ENCODE assay signal across 28 cellular contexts in the genomic region with DNA sequence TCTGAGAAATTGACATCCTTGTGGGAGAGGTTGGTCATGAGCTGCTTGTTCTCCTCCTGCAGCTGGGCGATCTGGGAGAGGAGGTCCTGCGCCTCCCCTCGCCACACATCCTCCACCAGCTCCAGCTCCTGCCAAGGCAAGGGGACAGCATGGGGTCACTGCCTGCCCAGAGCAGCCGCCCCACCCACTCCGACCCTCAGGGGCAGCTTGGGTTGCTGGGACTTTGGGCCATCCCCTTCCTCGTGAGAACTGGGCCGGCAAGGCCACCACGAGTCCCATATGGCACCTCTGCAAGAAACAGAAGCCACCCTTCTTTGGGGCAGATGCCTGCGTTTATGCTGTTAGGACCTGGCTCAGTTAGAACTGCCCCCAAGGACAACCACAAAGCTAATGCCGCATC.
"Had no signal": no experiment of that assay in that cellular context is flagged by ENCODE, and none has a peak within 500 bp of the region (broad histone marks: within the 10 kb centered on the region; RNA-seq: fewer than 3 reads in every experiment).

No MANE protein-coding gene starts in this region.

- H3K36me3 ChIP-seq: neural progenitor cell, ovary, transverse colon had no signal

- H3K27ac Mint-ChIP-seq: immature natural killer cell; natural killer cell; nephron progenitor cell; neural progenitor cell; progenitor cell of endocrine pancreas; stimulated activated naive B cell treated with anti-CD40 and anti-IgM and Interleukin-4, amounts not matched to agents 10 μg/mL and 1 μg/mL and 100 μg/mL, for 72 hours had no signal

- H3K4me1 Mint-ChIP-seq: immature natural killer cell; natural killer cell; stimulated activated naive B cell treated with anti-CD40 and anti-IgM and Interleukin-4, amounts not matched to agents 10 μg/mL and 1 μg/mL and 100 μg/mL, for 72 hours had no signal

- DNase-seq: hypothalamus; immature natural killer cell; kidney; lower lobe of right lung; mammary epithelial cell; mesenchymal stem cell; natural killer cell; nephron progenitor cell; ovary; stimulated activated CD4-positive, alpha-beta T cell treated with anti-CD3 and anti-CD28 coated beads, Interleukin-12 subunit alpha, Interleukin-12 subunit beta, amount 100 ng/mL, for 4 hours; stimulated activated CD4-positive, alpha-beta T cell treated with anti-CD3 and anti-CD28 coated beads, Interleukin-15, amount 100 ng/mL, for 24 hours; stimulated activated CD4-positive, alpha-beta T cell treated with anti-CD3 and anti-CD28 coated beads, Interleukin-2, amount 100 ng/mL, for 24 hours; stimulated activated CD4-positive, alpha-beta T cell treated with anti-CD3 and anti-CD28 coated beads, Interleukin-4, amount 100 ng/mL, for 1 hour; stimulated activated naive B cell treated with anti-CD40 and anti-IgM and Interleukin-4, amounts not matched to agents 10 μg/mL and 1 μg/mL and 100 μg/mL, for 72 hours; stimulated activated naive CD8-positive, alpha-beta T cell treated with anti-CD3 and anti-CD28 coated beads, Interleukin-15, Interleukin-2, amounts not matched to agents 100 U/mL and 50 U/mL, for 24 hours; stomach; testis; thyroid gland; transverse colon; upper lobe of left lung had no signal

- H2AFZ ChIP-seq: neural progenitor cell had no signal

- H3K4me3 Mint-ChIP-seq: immature natural killer cell; natural killer cell; nephron progenitor cell; neural progenitor cell; stimulated activated naive B cell treated with anti-CD40 and anti-IgM and Interleukin-4, amounts not matched to agents 10 μg/mL and 1 μg/mL and 100 μg/mL, for 72 hours had no signal

- ATAC-seq: left lobe of liver; lower lobe of right lung; natural killer cell; right cardiac atrium; sciatic nerve; stimulated activated naive B cell treated with anti-CD40 and anti-IgM and Interleukin-4, amounts not matched to agents 10 μg/mL and 1 μg/mL and 100 μg/mL, for 72 hours; stimulated activated naive CD8-positive, alpha-beta T cell treated with anti-CD3 and anti-CD28 coated beads, Interleukin-15, Interleukin-2, amounts not matched to agents 100 U/mL and 50 U/mL, for 24 hours had no signal

- H3K4me1 ChIP-seq: lower lobe of right lung, neural progenitor cell had no signal

- H3K27me3 Mint-ChIP-seq: progenitor cell of endocrine pancreas had no signal

- H3K9ac ChIP-seq: neural progenitor cell had no signal

- H3K4me2 ChIP-seq: neural progenitor cell had no signal

- H3K27me3 ChIP-seq: neural progenitor cell, ovary, stomach, testis, thyroid gland, transverse colon, upper lobe of left lung, vagina had no signal

- H3K9me3 Mint-ChIP-seq: immature natural killer cell; natural killer cell; neural progenitor cell; stimulated activated naive B cell treated with anti-CD40 and anti-IgM and Interleukin-4, amounts not matched to agents 10 μg/mL and 1 μg/mL and 100 μg/mL, for 72 hours had no signal

- H3K36me3 Mint-ChIP-seq: natural killer cell had no signal

- H3K4me3 ChIP-seq: lower lobe of right lung, neural progenitor cell, ovary, skin epidermis, stomach, testis, thyroid gland, transverse colon, upper lobe of left lung, vagina had no signal

- H3K9me3 ChIP-seq: lower lobe of right lung, ovary, stomach, testis, thyroid gland, transverse colon, upper lobe of left lung, vagina had no signal

- H3K27ac ChIP-seq: lower lobe of right lung, neural progenitor cell, ovary, skin epidermis, stomach, testis, thyroid gland, transverse colon, upper lobe of left lung, vagina had no signal

- FAIRE-seq: islet of Langerhans, kidney had no signal
